ENCODE assay signal across 10 cellular contexts in genomic region chr18:57970356-57971095, GRCh38.
DNase-seq lines count a peak whose midpoint lies in the region; ATAC-seq and TF ChIP-seq lines count a peak whose summit lies in the region.
"Had no signal": no experiment of that assay in that cellular context is flagged by ENCODE, and none has a peak within 500 bp of the region (broad histone marks: within the 10 kb centered on the region; RNA-seq: fewer than 3 reads in every experiment).

No MANE protein-coding gene starts in this region.

- peak; percentile 19 for DNase-seq in stimulated activated naive CD8-positive, alpha-beta T cell treated with anti-CD3 and anti-CD28 coated beads, Interleukin-15, Interleukin-2, amounts not matched to agents 100 U/mL and 50 U/mL, for 24 hours
- DNase-seq in stimulated activated naive CD8-positive, alpha-beta T cell treated with anti-CD3 and anti-CD28 coated beads, Interleukin-15, amount 100 ng/mL, for 72 hours: no peak
- DNase-seq in PC-9 (no peak), foreskin fibroblast (no peak), RKO (ENCODE audit: low spot score) (no peak)
- DNase-seq: activated T-cell treated with anti-CD3 and anti-CD28 coated beads, Interleukin-2, amount 50 U/mL, for 24 hours; effector CD4-positive, alpha-beta T cell had no signal

- H3K9me3 ChIP-seq in PC-9 (ENCODE audit: insufficient read depth, low read depth): no peaks in the 10 kb centered on the region

- H3F3A ChIP-seq in PC-9 (ENCODE audit: insufficient read depth, low read depth): no peaks in the 10 kb centered on the region

- H3K4me3 Mint-ChIP-seq in stimulated activated naive CD8-positive, alpha-beta T cell treated with anti-CD3 and anti-CD28 coated beads, Interleukin-15, amount 100 ng/mL, for 72 hours: no peak overlapping the region
- H3K4me3 Mint-ChIP-seq: activated T-cell treated with anti-CD3 and anti-CD28 coated beads, Interleukin-2, amount 50 U/mL, for 24 hours had no signal

- H3K4me3 ChIP-seq in PC-9 (no peak overlapping the region), foreskin fibroblast (ENCODE audit: low read depth in 1 of 2, low read length in 2 of 2) (no peak overlapping the region)

- no peaks in the 10 kb centered on the region for H3K79me2 ChIP-seq in PC-9 (ENCODE audit: low read depth)

- no peaks in the 10 kb centered on the region for H3K9me2 ChIP-seq in PC-9 (ENCODE audit: insufficient read depth)

- H3K4me2 ChIP-seq in PC-9: no peak overlapping the region

- intact Hi-C loops in PC-9 (cut with micrococcal nuclease; ENCODE audit: unreplicated experiment): no loop called here

- peaks cover 11% of the 10 kb centered on the region for H3K4me1 Mint-ChIP-seq in stimulated activated naive CD8-positive, alpha-beta T cell treated with anti-CD3 and anti-CD28 coated beads, Interleukin-15, amount 100 ng/mL, for 72 hours

- POLR2A ChIA-PET in PC-9 (lab: Charles Lee; ENCODE audit: unreplicated experiment): no interaction called here

- no peak overlapping the region for H2AFZ ChIP-seq in PC-9

- no peaks in the 10 kb centered on the region for H3K36me3 ChIP-seq in PC-9 (ENCODE audit: low read depth)

- H4K20me1 ChIP-seq in PC-9 (ENCODE audit: insufficient read depth): no peaks in the 10 kb centered on the region

- CTCF ChIA-PET in PC-9 (lab: Charles Lee): no interaction called here

- ATAC-seq in stimulated activated naive CD8-positive, alpha-beta T cell treated with anti-CD3 and anti-CD28 coated beads, Interleukin-15, Interleukin-2, amounts not matched to agents 100 U/mL and 50 U/mL, for 24 hours: no peak
- ATAC-seq in stimulated activated naive CD8-positive, alpha-beta T cell treated with anti-CD3 and anti-CD28 coated beads, Interleukin-15, amount 100 ng/mL, for 72 hours: no peak
- ATAC-seq in GM18909 (IDR thresholded peaks at IDR 0.05; ENCODE audit: poor library complexity, unreplicated experiment): no peak
- no peak for ATAC-seq in GM18873 (IDR thresholded peaks at IDR 0.05; ENCODE audit: low FRiP score, unreplicated experiment)
- no peak for ATAC-seq in GM18502 (IDR thresholded peaks at IDR 0.05; ENCODE audit: poor library complexity, unreplicated experiment)

- no peaks in the 10 kb centered on the region for H3K9me3 Mint-ChIP-seq in stimulated activated naive CD8-positive, alpha-beta T cell treated with anti-CD3 and anti-CD28 coated beads, Interleukin-15, amount 100 ng/mL, for 72 hours
- H3K9me3 Mint-ChIP-seq: activated T-cell treated with anti-CD3 and anti-CD28 coated beads, Interleukin-2, amount 50 U/mL, for 24 hours had no signal

- H3K27ac Mint-ChIP-seq in stimulated activated naive CD8-positive, alpha-beta T cell treated with anti-CD3 and anti-CD28 coated beads, Interleukin-15, amount 100 ng/mL, for 72 hours: no peak overlapping the region
- H3K27ac Mint-ChIP-seq: activated T-cell treated with anti-CD3 and anti-CD28 coated beads, Interleukin-2, amount 50 U/mL, for 24 hours had no signal

- TF ChIP-seq CTCF in PC-9 (conservative IDR thresholded peaks at IDR 0.05) (peak; percentile 51), foreskin fibroblast (IDR thresholded peaks at IDR 0.05; ENCODE audit: low read depth, low read length) (peak; percentile 35)

- peaks cover 13% of the 10 kb centered on the region for H3K27me3 Mint-ChIP-seq in stimulated activated naive CD8-positive, alpha-beta T cell treated with anti-CD3 and anti-CD28 coated beads, Interleukin-15, amount 100 ng/mL, for 72 hours

- H3K27ac ChIP-seq in PC-9: no peak overlapping the region

- H3K4me1 ChIP-seq in PC-9 (replicated peaks; ENCODE audit: insufficient read depth): no peaks in the 10 kb centered on the region

- no TSS peak for BruUV-seq in PC-9 (replicated peaks; lab: Mats Ljungman, UMichigan)

- no peaks in the 10 kb centered on the region for H3K27me3 ChIP-seq in PC-9 (ENCODE audit: insufficient read depth, low read depth)
